In genomic region chr20:2387180-2387577, GRCh38 we compare ENCODE assay signal across 9 cellular contexts. TPM values are rescaled to one million over a fixed set of nuclear protein-coding genes. Genes with fewer than 3 reads are reported as not detected.
DNase-seq lines count a peak whose midpoint lies in the region; ATAC-seq and TF ChIP-seq lines count a peak whose summit lies in the region.
"Had no signal": no experiment of that assay in that cellular context is flagged by ENCODE, and none has a peak within 500 bp of the region (broad histone marks: within the 10 kb centered on the region; RNA-seq: fewer than 3 reads in every experiment).

No MANE protein-coding gene starts in this region.

- TF ChIP-seq CTCF in mesothelial cell of epicardium (IDR thresholded peaks at IDR 0.05; ENCODE audit: unreplicated experiment) = peak; percentile 54

- H3K4me3 Mint-ChIP-seq in mesothelial cell of epicardium = no peak overlapping the region

- ATAC-seq in GM21723 (IDR thresholded peaks at IDR 0.05; ENCODE audit: unreplicated experiment) (peak; percentile 57), HG03442 (IDR thresholded peaks at IDR 0.05; ENCODE audit: unreplicated experiment) (no peak), HG03520 (IDR thresholded peaks at IDR 0.05; ENCODE audit: unreplicated experiment) (no peak)

- H3K9me3 Mint-ChIP-seq in mesothelial cell of epicardium = peaks cover 9% of the 10 kb centered on the region

- H3K36me3 ChIP-seq in adipocyte (ENCODE audit: control insufficient read depth, insufficient read depth, low read length, severe bottlenecking) = no peaks in the 10 kb centered on the region

- no peaks in the 10 kb centered on the region for H3K4me1 ChIP-seq in adipocyte (ENCODE audit: control insufficient read depth, insufficient read depth, low read length)
- H3K4me1 ChIP-seq: parathyroid adenoma had no signal

- no peaks in the 10 kb centered on the region for H3K36me3 Mint-ChIP-seq in mesothelial cell of epicardium

- H3K27me3 ChIP-seq in adipocyte (replicated peaks; ENCODE audit: control insufficient read depth, insufficient read depth, low read length) = peaks cover 8% of the 10 kb centered on the region

- no peak overlapping the region for H3K9ac ChIP-seq in adipocyte (ENCODE audit: low read length)
- H3K9ac ChIP-seq: parathyroid adenoma had no signal

- H3K9me3 ChIP-seq in adipocyte (ENCODE audit: control insufficient read depth, low read length) = peaks cover 27% of the 10 kb centered on the region

- H3K4me3 ChIP-seq in adipocyte (ENCODE audit: low read length) = no peak overlapping the region

- no peak overlapping the region for H3K27ac Mint-ChIP-seq in mesothelial cell of epicardium

- DNase-seq in CD1c-positive myeloid dendritic cell (ENCODE audit: extremely low spot score) (peak; percentile 50), RKO (ENCODE audit: low spot score) (peak; percentile 42), adipocyte (ENCODE audit: low read depth) (peak; percentile 18), mesothelial cell of epicardium (ENCODE audit: low spot score in 2 of 2, unreplicated experiment in 2 of 2) (no peak), foreskin melanocyte (no peak)

- H3K27me3 Mint-ChIP-seq in mesothelial cell of epicardium (ENCODE audit: low read depth) = peaks cover 4% of the 10 kb centered on the region

- H3K4me1 Mint-ChIP-seq in mesothelial cell of epicardium = no peaks in the 10 kb centered on the region

RNA-seq across cellular contexts. Expression of gene TGM6, which starts 6.5 kb away (rescaled TPM):
- total RNA-seq in mesothelial cell of epicardium = not detected in 3 replicates

Comparison
In these comparisons a context has a peak if more than half of its experiments do, and no peak if none do; other contexts are left out.
1. DNase-seq: peak in CD1c-positive myeloid dendritic cell (single experiment), RKO (single experiment) and adipocyte (single experiment); none in mesothelial cell of epicardium (0 of 2) and foreskin melanocyte (single experiment).